ENCODE assay signal across 1 cellular context in the genomic region with DNA sequence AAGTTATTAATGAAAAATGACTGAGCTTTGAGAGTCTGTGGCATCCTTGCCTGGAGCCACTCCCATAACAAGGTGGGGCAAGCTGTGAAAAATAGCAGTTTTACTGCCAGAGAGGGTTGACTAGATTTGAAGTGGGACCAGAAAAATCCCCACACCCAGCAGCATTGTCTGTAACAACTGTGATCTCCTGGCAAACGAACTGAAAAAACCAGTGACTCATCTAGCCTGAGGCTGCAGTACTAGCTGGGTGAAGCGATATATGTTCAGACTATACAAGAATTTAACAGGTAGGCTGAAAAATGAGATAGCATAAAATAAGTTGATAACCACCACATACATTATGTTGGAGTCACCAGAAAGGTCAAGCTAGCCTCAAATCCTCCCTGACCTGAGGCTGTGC.
TF ChIP-seq lines count a peak whose summit lies in the region.

No MANE protein-coding gene starts in this region.

TF ChIP-seq in GM23338, 12 proteins besides CTCF, POLR2A, EP300 and RAD21 (continued from another document):
- TF ChIP-seq, protein P1, sequence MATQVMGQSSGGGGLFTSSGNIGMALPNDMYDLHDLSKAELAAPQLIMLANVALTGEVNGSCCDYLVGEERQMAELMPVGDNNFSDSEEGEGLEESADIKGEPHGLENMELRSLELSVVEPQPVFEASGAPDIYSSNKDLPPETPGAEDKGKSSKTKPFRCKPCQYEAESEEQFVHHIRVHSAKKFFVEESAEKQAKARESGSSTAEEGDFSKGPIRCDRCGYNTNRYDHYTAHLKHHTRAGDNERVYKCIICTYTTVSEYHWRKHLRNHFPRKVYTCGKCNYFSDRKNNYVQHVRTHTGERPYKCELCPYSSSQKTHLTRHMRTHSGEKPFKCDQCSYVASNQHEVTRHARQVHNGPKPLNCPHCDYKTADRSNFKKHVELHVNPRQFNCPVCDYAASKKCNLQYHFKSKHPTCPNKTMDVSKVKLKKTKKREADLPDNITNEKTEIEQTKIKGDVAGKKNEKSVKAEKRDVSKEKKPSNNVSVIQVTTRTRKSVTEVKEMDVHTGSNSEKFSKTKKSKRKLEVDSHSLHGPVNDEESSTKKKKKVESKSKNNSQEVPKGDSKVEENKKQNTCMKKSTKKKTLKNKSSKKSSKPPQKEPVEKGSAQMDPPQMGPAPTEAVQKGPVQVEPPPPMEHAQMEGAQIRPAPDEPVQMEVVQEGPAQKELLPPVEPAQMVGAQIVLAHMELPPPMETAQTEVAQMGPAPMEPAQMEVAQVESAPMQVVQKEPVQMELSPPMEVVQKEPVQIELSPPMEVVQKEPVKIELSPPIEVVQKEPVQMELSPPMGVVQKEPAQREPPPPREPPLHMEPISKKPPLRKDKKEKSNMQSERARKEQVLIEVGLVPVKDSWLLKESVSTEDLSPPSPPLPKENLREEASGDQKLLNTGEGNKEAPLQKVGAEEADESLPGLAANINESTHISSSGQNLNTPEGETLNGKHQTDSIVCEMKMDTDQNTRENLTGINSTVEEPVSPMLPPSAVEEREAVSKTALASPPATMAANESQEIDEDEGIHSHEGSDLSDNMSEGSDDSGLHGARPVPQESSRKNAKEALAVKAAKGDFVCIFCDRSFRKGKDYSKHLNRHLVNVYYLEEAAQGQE (IDR thresholded peaks at IDR 0.05; ENCODE audit: unreplicated experiment): no peak
- TF ChIP-seq, protein P2, sequence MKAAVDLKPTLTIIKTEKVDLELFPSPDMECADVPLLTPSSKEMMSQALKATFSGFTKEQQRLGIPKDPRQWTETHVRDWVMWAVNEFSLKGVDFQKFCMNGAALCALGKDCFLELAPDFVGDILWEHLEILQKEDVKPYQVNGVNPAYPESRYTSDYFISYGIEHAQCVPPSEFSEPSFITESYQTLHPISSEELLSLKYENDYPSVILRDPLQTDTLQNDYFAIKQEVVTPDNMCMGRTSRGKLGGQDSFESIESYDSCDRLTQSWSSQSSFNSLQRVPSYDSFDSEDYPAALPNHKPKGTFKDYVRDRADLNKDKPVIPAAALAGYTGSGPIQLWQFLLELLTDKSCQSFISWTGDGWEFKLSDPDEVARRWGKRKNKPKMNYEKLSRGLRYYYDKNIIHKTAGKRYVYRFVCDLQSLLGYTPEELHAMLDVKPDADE (IDR thresholded peaks at IDR 0.05): no peak
- TF ChIP-seq NANOG (IDR thresholded peaks at IDR 0.05; ENCODE audit: borderline replicate concordance) (no peak), EZH2 (IDR thresholded peaks at IDR 0.05; ENCODE audit: low read depth, unreplicated experiment) (no peak), CREB1 (CRISPR knock-in tag; IDR thresholded peaks at IDR 0.05; ENCODE audit: low read depth) (no peak), ZNF331 (CRISPR knock-in tag; IDR thresholded peaks at IDR 0.05; ENCODE audit: low read depth) (no peak)
